Comparison of ENCODE assay signal across 9 cellular contexts in genomic region chr2:11477994-11478393, GRCh38. TPM values are rescaled to one million over a fixed set of nuclear protein-coding genes. Genes with fewer than 3 reads are reported as not detected.
A peak's percentile ranks its signal among the peaks of the same experiment; 100 is the strongest.
DNase-seq lines count a peak whose midpoint lies in the region; ATAC-seq and TF ChIP-seq lines count a peak whose summit lies in the region.
"Had no signal": no experiment of that assay in that cellular context is flagged by ENCODE, and none has a peak within 500 bp of the region (broad histone marks: within the 10 kb centered on the region; RNA-seq: fewer than 3 reads in every experiment).

No MANE protein-coding gene starts in this region.

- H3K4me1 Mint-ChIP-seq in Caco-2 (ENCODE audit: low read depth, unreplicated experiment): no peaks in the 10 kb centered on the region
- H3K4me1 Mint-ChIP-seq in osteocyte (ENCODE audit: unreplicated experiment): peaks cover 5% of the 10 kb centered on the region

- no peak overlapping the region for H3K4me3 Mint-ChIP-seq in Caco-2 (ENCODE audit: unreplicated experiment)
- no peak overlapping the region for H3K4me3 Mint-ChIP-seq in osteocyte (ENCODE audit: unreplicated experiment)
- H3K4me3 Mint-ChIP-seq: activated naive CD8-positive, alpha-beta T cell had no signal

- DNase-seq in Caco-2: peak; percentile 85 to 86
- DNase-seq in Karpas-422: peak; percentile 92
- DNase-seq in RWPE1 (ENCODE audit: low spot score): peak; percentile 67
- peak; percentile 57 for DNase-seq in activated effector memory CD4-positive, alpha-beta T cell treated with Interleukin-2 at 50 U/mL for 16 hours
- DNase-seq in foreskin melanocyte: peak; percentile 69
- DNase-seq in osteocyte (ENCODE audit: extremely low spot score, unreplicated experiment): peak; percentile 93
- DNase-seq in tibial nerve (ENCODE audit: low spot score in 2 of 2): peak; percentile 97 to 99

- no peak overlapping the region for H3K4me3 ChIP-seq in Caco-2 (ENCODE audit: low read depth, low read length)
- no peak overlapping the region for H3K4me3 ChIP-seq in Karpas-422 (ENCODE audit: low read length)
- no peak overlapping the region for H3K4me3 ChIP-seq in tibial nerve

- H3K27me3 ChIP-seq in Caco-2 (replicated peaks; ENCODE audit: control insufficient read depth, insufficient read depth, low read length): no peaks in the 10 kb centered on the region
- no peaks in the 10 kb centered on the region for H3K27me3 ChIP-seq in Karpas-422 (ENCODE audit: low read length)
- H3K27me3 ChIP-seq in tibial nerve: peaks cover 0 to 16% of the 10 kb centered on the region in 2 donors

- H3K27ac Mint-ChIP-seq in Caco-2 (ENCODE audit: unreplicated experiment): no peak overlapping the region
- no peak overlapping the region for H3K27ac Mint-ChIP-seq in osteocyte (ENCODE audit: unreplicated experiment)
- H3K27ac Mint-ChIP-seq: activated naive CD8-positive, alpha-beta T cell had no signal

- WGBS in tibial nerve, 2 donors: 33 to 47% methylated on average over 2 of the region's 2 CpGs

- H3K4me2 ChIP-seq in Karpas-422 (ENCODE audit: low read depth, low read length, poor library complexity, severe bottlenecking): peak overlapping the region; percentile 9

- H3K9me3 Mint-ChIP-seq in Caco-2 (ENCODE audit: unreplicated experiment) (no peaks in the 10 kb centered on the region), osteocyte (ENCODE audit: unreplicated experiment) (no peaks in the 10 kb centered on the region)

- TF ChIP-seq CTCF in Caco-2 (IDR thresholded peaks at IDR 0.05; ENCODE audit: insufficient read depth in 1 of 2, low read depth in 1 of 2, low read length in 1 of 2, severe bottlenecking in 1 of 2, unreplicated experiment in 1 of 2) (peak; percentile 84 to 94), RWPE1 (conservative IDR thresholded peaks at IDR 0.05; ENCODE audit: low read depth) (peak; percentile 86), osteocyte (IDR thresholded peaks at IDR 0.05) (peak; percentile 95), tibial nerve (IDR thresholded peaks at IDR 0.05) (peak; percentile 74 to 90 (median 82))

- no TSS peak for BruUV-seq in Caco-2 (replicated peaks; lab: Mats Ljungman, UMichigan)

- H3K36me3 Mint-ChIP-seq in Caco-2 (ENCODE audit: insufficient read depth, unreplicated experiment) (no peaks in the 10 kb centered on the region), osteocyte (ENCODE audit: unreplicated experiment) (no peaks in the 10 kb centered on the region)

- CTCF ChIA-PET in Caco-2 (lab: Charles Lee) (interaction anchor here (0.6 to 2.2 kb wide), 6 partner anchors 60 to 269 kb away, joined by 3 to 27 read pairs (median 4); partner anchors contain the start of gene LPIN1), RWPE1 (lab: Yijun Ruan, JAX) (interaction anchor here (0.6 to 9.3 kb wide), 11 partner anchors 9 to 707 kb away, joined by 3 to 141 read pairs (median 3); partner anchors contain the start of gene GREB1)

- no peaks in the 10 kb centered on the region for H3K9me2 ChIP-seq in Karpas-422 (replicated peaks; ENCODE audit: insufficient read depth, low read length)

- H3K9me3 ChIP-seq in Caco-2 (no peaks in the 10 kb centered on the region), Karpas-422 (ENCODE audit: low read length) (no peaks in the 10 kb centered on the region), tibial nerve (no peaks in the 10 kb centered on the region)

- peak; percentile 64 for ATAC-seq in GM21360 (IDR thresholded peaks at IDR 0.05; ENCODE audit: unreplicated experiment)

- H2AFZ ChIP-seq in Karpas-422 (ENCODE audit: low read length): no peak overlapping the region

- H3K36me3 ChIP-seq in Caco-2 (ENCODE audit: control insufficient read depth, insufficient read depth, low read length) (no peaks in the 10 kb centered on the region), Karpas-422 (ENCODE audit: insufficient read depth, low read length) (no peaks in the 10 kb centered on the region), tibial nerve (no peaks in the 10 kb centered on the region)

- peak in 1 of 2 donors; percentile 59 for TF ChIP-seq EP300 in tibial nerve (IDR thresholded peaks at IDR 0.05)

- H3K4me1 ChIP-seq in Caco-2 (no peaks in the 10 kb centered on the region), Karpas-422 (ENCODE audit: low read length) (peaks cover 21% of the 10 kb centered on the region), tibial nerve (peaks cover 0 to 45% (median 3%) of the 10 kb centered on the region in 4 donors)

- H3K27ac ChIP-seq in Karpas-422 (ENCODE audit: low read length): no peak overlapping the region
- no peak overlapping the region for H3K27ac ChIP-seq in RWPE1
- peak overlapping the region in 1 of 4 donors; percentile 36 for H3K27ac ChIP-seq in tibial nerve

- intact Hi-C loops in Caco-2 (cut with micrococcal nuclease; ENCODE audit: unreplicated experiment): loop anchor here (1.0 kb wide), 3 partner anchors 106 to 204 kb away; no protein-coding TSS in a partner anchor

- TF ChIP-seq POLR2A in tibial nerve (IDR thresholded peaks at IDR 0.05): no peak

- POLR2A ChIA-PET in Caco-2 (lab: Charles Lee) (no interaction called here), RWPE1 (lab: Yijun Ruan, JAX; ENCODE audit: low non-redundant PET) (no interaction called here)

- H3K27me3 Mint-ChIP-seq in Caco-2 (ENCODE audit: insufficient read depth, unreplicated experiment) (peaks cover 6% of the 10 kb centered on the region), osteocyte (ENCODE audit: unreplicated experiment) (peaks cover 58% of the 10 kb centered on the region)

- H3K9ac ChIP-seq in Karpas-422 (ENCODE audit: low read length): peak overlapping the region; percentile 18; the same call in 1 of the 2 replicates

- H3K79me2 ChIP-seq in Karpas-422 (ENCODE audit: low read length): peaks cover 5% of the 10 kb centered on the region

- 0 out of 2 replicates have a peak, but pooled peaks cover 5% of the 10 kb centered on the region for H4K20me1 ChIP-seq in Karpas-422 (ENCODE audit: insufficient read depth, low read depth, low read length)

RNA-seq across cellular contexts. Expression of gene E2F6, which starts 12.0 kb away (rescaled TPM):
- total RNA-seq in Caco-2 (2022): 41.6 and 44.5 TPM in 2 replicates
- total RNA-seq in Karpas-422 (2014; rRNA removed; shearing (Covaris generic); ENCODE audit: low replicate concordance): 11.5 and 14.6 TPM in 2 replicates
- total RNA-seq in osteocyte: 14.8 and 16.9 TPM in 2 replicates
- total RNA-seq in tibial nerve: 10 to 100 TPM; 10.9 to 16.5 (median 13.8) TPM

RNA-seq across cellular contexts. Expression of gene GREB1, which starts 55.9 kb away (rescaled TPM):
- total RNA-seq in Caco-2 (2022) (2.2 and 2.4 TPM in 2 replicates), osteocyte (0.54 and 0.55 TPM in 2 replicates), tibial nerve (10 to 100 TPM in 3 of 4 donors, 1 to 10 TPM in 1; 8.1 to 74.3 (median 26.7) TPM)
- total RNA-seq in Karpas-422 (2014; rRNA removed; shearing (Covaris generic); ENCODE audit: low replicate concordance): 4.4 TPM in 2 replicates
